Comparison of ENCODE assay signal across 8 cellular contexts in the genomic region with DNA sequence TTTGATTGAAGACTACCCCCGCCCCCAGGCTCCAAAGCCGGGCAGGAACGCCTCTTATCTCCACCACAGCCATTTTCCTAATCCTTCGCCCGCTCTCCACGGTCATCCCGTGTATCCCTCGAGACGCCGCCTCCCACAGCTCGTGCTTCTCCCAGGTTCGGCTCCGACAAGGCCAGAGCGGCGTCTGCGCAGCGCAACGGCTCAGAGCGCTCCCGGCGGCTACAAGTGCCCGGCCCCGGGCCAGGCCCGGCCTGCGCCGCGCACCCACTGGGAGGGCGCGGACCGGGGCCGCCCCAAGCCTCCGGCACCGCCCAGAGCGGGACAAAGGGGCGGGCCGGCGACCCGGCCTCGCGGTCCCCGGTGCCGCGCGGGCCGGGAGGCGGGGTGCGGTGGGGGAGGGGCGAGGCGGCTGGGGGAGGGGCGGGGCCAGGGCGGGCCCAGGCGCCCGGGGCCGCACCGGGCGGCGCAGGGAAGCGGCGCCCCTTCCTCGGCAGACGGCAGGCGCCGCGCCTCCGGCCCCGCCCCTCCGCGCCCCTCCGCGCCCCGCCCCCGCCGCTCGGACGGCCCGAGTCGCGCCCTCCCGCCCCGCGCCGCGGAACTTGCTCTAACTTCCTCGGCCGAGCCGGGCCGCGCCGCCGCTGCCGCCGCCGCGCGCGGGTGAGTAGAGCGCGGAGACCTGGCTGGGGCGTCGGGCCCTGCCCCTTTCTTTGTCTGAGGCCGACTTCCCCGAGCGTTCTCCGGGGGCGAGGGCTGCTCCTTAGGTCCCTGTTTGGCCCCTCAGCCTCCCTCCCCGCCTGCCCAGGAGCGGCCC. TPM values are rescaled to one million over a fixed set of nuclear protein-coding genes. Genes with fewer than 3 reads are reported as not detected.
DNase-seq lines count a peak whose midpoint lies in the region; ATAC-seq and TF ChIP-seq lines count a peak whose summit lies in the region.

A gene with protein sequence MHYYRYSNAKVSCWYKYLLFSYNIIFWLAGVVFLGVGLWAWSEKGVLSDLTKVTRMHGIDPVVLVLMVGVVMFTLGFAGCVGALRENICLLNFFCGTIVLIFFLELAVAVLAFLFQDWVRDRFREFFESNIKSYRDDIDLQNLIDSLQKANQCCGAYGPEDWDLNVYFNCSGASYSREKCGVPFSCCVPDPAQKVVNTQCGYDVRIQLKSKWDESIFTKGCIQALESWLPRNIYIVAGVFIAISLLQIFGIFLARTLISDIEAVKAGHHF (plus strand): TSS at position 596 of the 811 bp plus-strand sequence. CDS start 34,924 bp downstream, outside the sequence.

- peak within 1 kb of the TSS; percentile 62 for H4K8ac ChIP-seq in mesenchymal stem cell (ENCODE audit: low read length)

- peak within 1 kb of the TSS; percentile 77 for H3K9ac ChIP-seq in endocrine pancreas (ENCODE audit: control insufficient read depth, insufficient read depth, low read length)
- H3K9ac ChIP-seq in mesenchymal stem cell (ENCODE audit: low read length) = peak within 1 kb of the TSS; percentile 93

- no peaks in the 10 kb centered on the region for H3K9me3 ChIP-seq in endocrine pancreas (ENCODE audit: control insufficient read depth, low read length)
- no peaks in the 10 kb centered on the region for H3K9me3 ChIP-seq in mesenchymal stem cell (ENCODE audit: control insufficient read depth, low read length)

- H2AFZ ChIP-seq in mesenchymal stem cell (ENCODE audit: low read depth, low read length) = peak within 1 kb of the TSS; percentile 76

- H3K4me3 Mint-ChIP-seq in activated CD8-positive, alpha-beta memory T cell treated with anti-CD3 and anti-CD28 coated beads, Interleukin-2, amount 10 ng/mL, durations not matched to agents 7 days and 5 days = peak within 1 kb of the TSS; percentile 92

- TF ChIP-seq CTCF in AG09309 (IDR thresholded peaks at IDR 0.05; ENCODE audit: control insufficient read depth, insufficient read depth, low read depth, low read length, missing control alignments) = no peak

- CTCF ChIA-PET in activated CD8-positive, alpha-beta memory T cell treated with anti-CD3 and anti-CD28 coated beads, Interleukin-2, amount 10 ng/mL, durations not matched to agents 7 days and 5 days (lab: Charles Lee) = interaction anchor here (1.5 to 25.8 kb wide), 6 partner anchors 10 to 76 kb away, joined by 5 to 579 read pairs (median 47); no protein-coding TSS in a partner anchor

- under 1% methylated on average over 63 of the region's 107 CpGs for WGBS in mesenchymal stem cell

- no peaks in the 10 kb centered on the region for H3K27me3 Mint-ChIP-seq in activated CD8-positive, alpha-beta memory T cell treated with anti-CD3 and anti-CD28 coated beads, Interleukin-2, amount 10 ng/mL, durations not matched to agents 7 days and 5 days

- H2BK15ac ChIP-seq in mesenchymal stem cell (ENCODE audit: low read depth, poor library complexity, severe bottlenecking) = peak within 1 kb of the TSS; percentile 91

- peak within 1 kb of the TSS; percentile 97 for H2BK5ac ChIP-seq in mesenchymal stem cell (ENCODE audit: low read depth, low read length, poor library complexity, severe bottlenecking)

- peak within 1 kb of the TSS; percentile 74 for H2BK120ac ChIP-seq in mesenchymal stem cell (ENCODE audit: low read depth, low read length)

- H3K4me2 ChIP-seq in mesenchymal stem cell (ENCODE audit: low read length, poor library complexity, severe bottlenecking) = peak within 1 kb of the TSS; percentile 75

- H2AK5ac ChIP-seq in mesenchymal stem cell (ENCODE audit: low read length, severe bottlenecking) = no peak within 1 kb of the TSS

- peak; percentile 72 for ATAC-seq in GM18867 (IDR thresholded peaks at IDR 0.05; ENCODE audit: unreplicated experiment)
- peak; percentile 56 for ATAC-seq in HG03095 (IDR thresholded peaks at IDR 0.05; ENCODE audit: unreplicated experiment)
- ATAC-seq in activated CD8-positive, alpha-beta memory T cell treated with anti-CD3 and anti-CD28 coated beads, Interleukin-2, amount 10 ng/mL, durations not matched to agents 7 days and 5 days = peak; percentile 76

- peak within 1 kb of the TSS; percentile 94 for H3K27ac Mint-ChIP-seq in activated CD8-positive, alpha-beta memory T cell treated with anti-CD3 and anti-CD28 coated beads, Interleukin-2, amount 10 ng/mL, durations not matched to agents 7 days and 5 days

- H3K18ac ChIP-seq in mesenchymal stem cell (ENCODE audit: low read depth in 1 of 2, low read length in 2 of 2) = peak within 1 kb of the TSS; percentile 90 to 92

- H4K91ac ChIP-seq in mesenchymal stem cell (ENCODE audit: low read length) = peak within 1 kb of the TSS; percentile 52

- H3K79me1 ChIP-seq in mesenchymal stem cell (replicated peaks; ENCODE audit: low read length, poor library complexity, severe bottlenecking) = peaks cover 6% of the 10 kb centered on the region

- H3K14ac ChIP-seq in mesenchymal stem cell (ENCODE audit: low read length in 2 of 2) = peak within 1 kb of the TSS in 1 of 2 experiments; percentile 91

- H3K36me3 ChIP-seq in endocrine pancreas (ENCODE audit: control insufficient read depth, insufficient read depth, low read length) (no peaks in the 10 kb centered on the region), mesenchymal stem cell (ENCODE audit: control insufficient read depth in 1 of 2, insufficient read depth in 2 of 2, low read depth in 1 of 2, low read length in 2 of 2) (peaks cover 7 to 11% of the 10 kb centered on the region in 2 experiments)

- H3K4me3 ChIP-seq in AG09309 (ENCODE audit: control insufficient read depth, low read depth, low read length) = peak within 1 kb of the TSS; percentile 85
- H3K4me3 ChIP-seq in endocrine pancreas (ENCODE audit: control insufficient read depth, insufficient read depth, low read length) = no peak within 1 kb of the TSS
- peak within 1 kb of the TSS; percentile 88 to 98 for H3K4me3 ChIP-seq in mesenchymal stem cell (ENCODE audit: insufficient read depth in 1 of 2, low read depth in 1 of 2, low read length in 2 of 2)

- peaks cover 19% of the 10 kb centered on the region for H3K36me3 Mint-ChIP-seq in activated CD8-positive, alpha-beta memory T cell treated with anti-CD3 and anti-CD28 coated beads, Interleukin-2, amount 10 ng/mL, durations not matched to agents 7 days and 5 days

- H3K23ac ChIP-seq in mesenchymal stem cell (ENCODE audit: low read length in 2 of 2) = peak within 1 kb of the TSS in 1 of 2 experiments; percentile 87

- peaks cover 37% of the 10 kb centered on the region for H3K4me1 Mint-ChIP-seq in activated CD8-positive, alpha-beta memory T cell treated with anti-CD3 and anti-CD28 coated beads, Interleukin-2, amount 10 ng/mL, durations not matched to agents 7 days and 5 days

- H3K27me3 ChIP-seq in endocrine pancreas (ENCODE audit: control insufficient read depth, insufficient read depth, low read length) = no peaks in the 10 kb centered on the region
- no peaks in the 10 kb centered on the region for H3K27me3 ChIP-seq in mesenchymal stem cell (ENCODE audit: control insufficient read depth in 1 of 2, insufficient read depth in 1 of 2, low read length in 2 of 2)

- peak within 1 kb of the TSS; percentile 76 to 87 for H3K4ac ChIP-seq in mesenchymal stem cell (ENCODE audit: low read depth in 1 of 2, low read length in 2 of 2)

- peak within 1 kb of the TSS; percentile 28 to 64 for H2BK12ac ChIP-seq in mesenchymal stem cell (ENCODE audit: low read length in 2 of 2)

- H3K9me3 Mint-ChIP-seq in activated CD8-positive, alpha-beta memory T cell treated with anti-CD3 and anti-CD28 coated beads, Interleukin-2, amount 10 ng/mL, durations not matched to agents 7 days and 5 days (ENCODE audit: low read depth) = no peaks in the 10 kb centered on the region

- H3K4me1 ChIP-seq in endocrine pancreas (ENCODE audit: control insufficient read depth, insufficient read depth, low read length) (no peaks in the 10 kb centered on the region), mesenchymal stem cell (ENCODE audit: control insufficient read depth, insufficient read depth, low read depth, low read length) (peaks cover 27% of the 10 kb centered on the region)

- DNase-seq in AG09309 (ENCODE audit: low read depth) (no peak), NCI-H82 treated with DMSO at 0.1 percent for 48 hours (lab: John Stamatoyannopoulos, UW; ENCODE audit: unreplicated experiment) (peak; percentile 28), mesenchymal stem cell (peak; percentile 84)
- DNase-seq in activated CD8-positive, alpha-beta memory T cell treated with anti-CD3 and anti-CD28 coated beads, Interleukin-2, amount 10 ng/mL, durations not matched to agents 7 days and 5 days = peak; percentile 81
- DNase-seq in stimulated activated CD8-positive, alpha-beta memory T cell treated with anti-CD3 and anti-CD28 coated beads, Interleukin-15, amount 100 ng/mL, for 1 hour (ENCODE audit: low read depth) = peak; percentile 30

- peak within 1 kb of the TSS; percentile 80 for H3K27ac ChIP-seq in mesenchymal stem cell (ENCODE audit: low read length, poor library complexity, severe bottlenecking)

RNA-seq across cellular contexts. Expression of the gene that starts here (rescaled TPM):
- total RNA-seq in activated CD8-positive, alpha-beta memory T cell treated with anti-CD3 and anti-CD28 coated beads, Interleukin-2, amount 10 ng/mL, durations not matched to agents 7 days and 5 days = 100 to 1,000 TPM; 100 to 104 TPM
- polyA plus RNA-seq in mesenchymal stem cell (2013, experiment 1 of 2) = 42.9 TPM
- polyA plus RNA-seq in mesenchymal stem cell (2013, experiment 2 of 2) = 44.5 TPM
